In genomic region chr5:132963175-132964104, GRCh38 we compare ENCODE assay signal across 1 cellular context.
A peak's percentile ranks its signal among the peaks of the same experiment; 100 is the strongest.
TF ChIP-seq lines count a peak whose summit lies in the region.

Gene AFF4, minus strand, starts transcription at chr5:132963634. Its CDS starts 26,445 bp downstream, at chr5:132937189.

TF ChIP-seq in HepG2, 621 proteins besides CTCF, POLR2A, EP300 and RAD21 (continued from another document and continues in another):
- TF ChIP-seq ZNF740 (CRISPR knock-in tag; IDR thresholded peaks at IDR 0.05): peak; percentile 74; the same call in 1 of the 2 replicates
- TF ChIP-seq GZF1 (CRISPR knock-in tag; IDR thresholded peaks at IDR 0.05): no peak; the same call in none of the 2 replicates
- peak; percentile 86 for TF ChIP-seq SP4 (CRISPR knock-in tag; IDR thresholded peaks at IDR 0.05)
- TF ChIP-seq KIAA2018 (CRISPR knock-in tag; IDR thresholded peaks at IDR 0.05; ENCODE audit: borderline replicate concordance): peak; percentile 94
- no peak for TF ChIP-seq TP53 (CRISPR knock-in tag; conservative IDR thresholded peaks at IDR 0.05)
- TF ChIP-seq ZNF317 (CRISPR knock-in tag; IDR thresholded peaks at IDR 0.05): 0 out of 2 replicates have a peak, but pooled peaks have one; percentile 43
- TF ChIP-seq ZNF225 (CRISPR knock-in tag; IDR thresholded peaks at IDR 0.05): peak; percentile 75; the same call in 1 of the 2 replicates
- peak; percentile 36; the same call in 1 of the 2 replicates for TF ChIP-seq HNRNPUL1 (IDR thresholded peaks at IDR 0.05; ENCODE audit: low read depth, low read length)
- peak; percentile 51 for TF ChIP-seq ZNF264 (CRISPR knock-in tag; IDR thresholded peaks at IDR 0.05)
- no peak; the same call in 1 of the 2 replicates for TF ChIP-seq LCORL (IDR thresholded peaks at IDR 0.05)
- peak; percentile 85 for TF ChIP-seq LCORL (CRISPR knock-in tag; IDR thresholded peaks at IDR 0.05)
- TF ChIP-seq FOSL1 (CRISPR knock-in tag; IDR thresholded peaks at IDR 0.05; ENCODE audit: borderline replicate concordance): peak; percentile 45; the same call in 1 of the 2 replicates
- TF ChIP-seq MED8 (CRISPR knock-in tag; IDR thresholded peaks at IDR 0.05; ENCODE audit: insufficient replicate concordance): peak; percentile 33
- TF ChIP-seq NCOA2 (CRISPR knock-in tag; IDR thresholded peaks at IDR 0.05): peak; percentile 36; the same call in 1 of the 2 replicates
- TF ChIP-seq ARHGAP35 (CRISPR knock-in tag; IDR thresholded peaks at IDR 0.05; ENCODE audit: borderline replicate concordance): 0 out of 2 replicates have a peak, but pooled peaks have one; percentile 90
- TF ChIP-seq ZNF235 (CRISPR knock-in tag; IDR thresholded peaks at IDR 0.05; ENCODE audit: borderline replicate concordance): no peak; the same call in 1 of the 2 replicates
- peak; percentile 85 for TF ChIP-seq SMAD3 (CRISPR knock-in tag; IDR thresholded peaks at IDR 0.05)
- peak; percentile 99 for TF ChIP-seq ZFY (CRISPR knock-in tag; IDR thresholded peaks at IDR 0.05)
- TF ChIP-seq KDM5B (CRISPR knock-in tag; IDR thresholded peaks at IDR 0.05; ENCODE audit: borderline replicate concordance): peak; percentile 86; the same call in 1 of the 2 replicates
- TF ChIP-seq SSRP1 (CRISPR knock-in tag; IDR thresholded peaks at IDR 0.05): no peak
- 0 out of 2 replicates have a peak, but pooled peaks have one; percentile 21 for TF ChIP-seq NR1H2 (CRISPR knock-in tag; IDR thresholded peaks at IDR 0.05; ENCODE audit: borderline replicate concordance, low read depth)
- no peak; the same call in none of the 2 replicates for TF ChIP-seq FOXP4 (CRISPR knock-in tag; IDR thresholded peaks at IDR 0.05)
- peak; percentile 93; the same call in 1 of the 2 replicates for TF ChIP-seq ZNF142 (CRISPR knock-in tag; IDR thresholded peaks at IDR 0.05)
- TF ChIP-seq HNF4G (IDR thresholded peaks at IDR 0.05; ENCODE audit: borderline replicate concordance, low read depth, low read length): no peak; the same call in 1 of the 2 replicates
- TF ChIP-seq HNF4G (CRISPR knock-in tag; IDR thresholded peaks at IDR 0.05; ENCODE audit: borderline replicate concordance, low read depth): no peak
- 0 out of 2 replicates have a peak, but pooled peaks have one; percentile 44 for TF ChIP-seq KLF9 (CRISPR knock-in tag; IDR thresholded peaks at IDR 0.05; ENCODE audit: low read depth)
- no peak for TF ChIP-seq NR2F2 (IDR thresholded peaks at IDR 0.05; ENCODE audit: borderline replicate concordance, low read depth)
- peak; percentile 25; the same call in 1 of the 2 replicates for TF ChIP-seq TIGD3 (CRISPR knock-in tag; IDR thresholded peaks at IDR 0.05; ENCODE audit: borderline replicate concordance)
- peak; percentile 38 for TF ChIP-seq SP2 (CRISPR knock-in tag; IDR thresholded peaks at IDR 0.05)
- TF ChIP-seq ZNF451 (CRISPR knock-in tag; IDR thresholded peaks at IDR 0.05): peak; percentile 83; the same call in 1 of the 2 replicates
- peak; percentile 27; the same call in 1 of the 2 replicates for TF ChIP-seq RELA (CRISPR knock-in tag; IDR thresholded peaks at IDR 0.05)
- TF ChIP-seq TERF1 (CRISPR knock-in tag; IDR thresholded peaks at IDR 0.05): peak; percentile 77; the same call in 1 of the 2 replicates
- TF ChIP-seq ZBTB38 (CRISPR knock-in tag; IDR thresholded peaks at IDR 0.05): peak; percentile 86; the same call in 1 of the 2 replicates
- no peak for TF ChIP-seq KDM5A (IDR thresholded peaks at IDR 0.05; ENCODE audit: borderline replicate concordance, low read length)
- TF ChIP-seq HNRNPL (IDR thresholded peaks at IDR 0.05; ENCODE audit: low read depth, low read length): peak; percentile 44; the same call in 1 of the 2 replicates
- TF ChIP-seq ZBTB1 (CRISPR knock-in tag; IDR thresholded peaks at IDR 0.05; ENCODE audit: borderline replicate concordance): no peak
- peak; percentile 70 for TF ChIP-seq ISL2 (CRISPR knock-in tag; IDR thresholded peaks at IDR 0.05)
- TF ChIP-seq ZNF24 (IDR thresholded peaks at IDR 0.05): no peak
- TF ChIP-seq TEAD3 (CRISPR knock-in tag; optimal IDR thresholded peaks at IDR 0.05; ENCODE audit: borderline replicate concordance): peak; percentile 63
- peak; percentile 97 for TF ChIP-seq HDAC1 (CRISPR knock-in tag; IDR thresholded peaks at IDR 0.05)
- peak; percentile 42 for TF ChIP-seq ZNF256 (CRISPR knock-in tag; conservative IDR thresholded peaks at IDR 0.05)
- no peak; the same call in 1 of the 2 replicates for TF ChIP-seq ZBTB14 (CRISPR knock-in tag; IDR thresholded peaks at IDR 0.05)
- peak; percentile 64 for TF ChIP-seq ZNF543 (CRISPR knock-in tag; IDR thresholded peaks at IDR 0.05)
- peak; percentile 88; the same call in 1 of the 2 replicates for TF ChIP-seq ZSCAN21 (CRISPR knock-in tag; IDR thresholded peaks at IDR 0.05; ENCODE audit: borderline replicate concordance)
